13 cellular contexts compared by ENCODE assay signal in genomic region chr11:23336961-23337360, GRCh38.
"Had no signal": no experiment of that assay in that cellular context is flagged by ENCODE, and none has a peak within 500 bp of the region (broad histone marks: within the 10 kb centered on the region; RNA-seq: fewer than 3 reads in every experiment).

No MANE protein-coding gene starts in this region.

- H3K27ac ChIP-seq: adrenal gland, esophagus muscularis mucosa, prostate gland, right lobe of liver, spleen, thoracic aorta, WERI-Rb-1 had no signal

- H3K9me3 ChIP-seq: prostate gland, right lobe of liver, thoracic aorta had no signal

- ATAC-seq: right lobe of liver had no signal

- H3K4me3 ChIP-seq: adrenal gland, esophagus muscularis mucosa, prostate gland, right lobe of liver, spleen, thoracic aorta had no signal

- DNase-seq: activated CD4-positive, alpha-beta memory T cell treated with anti-CD3 and anti-CD28 coated beads for 36 hours; activated T-cell treated with anti-CD3 and anti-CD28 coated beads, Interleukin-2, amount 50 U/mL, for 24 hours; adrenal gland; cortex of kidney; effector CD4-positive, alpha-beta T cell; glutamatergic neuron; nephron progenitor cell; right lobe of liver; spleen; WERI-Rb-1 had no signal

- H3K27me3 ChIP-seq: adrenal gland, esophagus muscularis mucosa, right lobe of liver, spleen had no signal

- H3K4me1 ChIP-seq: adrenal gland, esophagus muscularis mucosa, prostate gland, right lobe of liver, spleen had no signal

- H3K36me3 ChIP-seq: adrenal gland, esophagus muscularis mucosa, prostate gland, right lobe of liver, spleen, thoracic aorta, WERI-Rb-1 had no signal
